16 cellular contexts compared by ENCODE assay signal in genomic region chr6:14824060-14824834, GRCh38.
A peak's percentile ranks its signal among the peaks of the same experiment; 100 is the strongest.
DNase-seq lines count a peak whose midpoint lies in the region; ATAC-seq and TF ChIP-seq lines count a peak whose summit lies in the region.
"Had no signal": no experiment of that assay in that cellular context is flagged by ENCODE, and none has a peak within 500 bp of the region (broad histone marks: within the 10 kb centered on the region; RNA-seq: fewer than 3 reads in every experiment).

No MANE protein-coding gene starts in this region.

- H3K9ac ChIP-seq in SK-N-MC (ENCODE audit: insufficient read length) = peak overlapping the region; percentile 5

- DNase-seq in Right ventricle myocardium inferior (ENCODE audit: missing footprints) (no peak), left ventricle myocardium inferior (no peak), SK-N-MC (ENCODE audit: low read depth, low spot score) (no peak), left colon (no peak), type B pancreatic cell (ENCODE audit: extremely low spot score, unreplicated experiment) (no peak), kidney tubule cell (ENCODE audit: low spot score) (no peak), testis (no peak)
- DNase-seq: activated naive CD4-positive, alpha-beta T cell; aorta; GOT3; mesenchymal stem cell; right cardiac atrium; SJCRH30; T-helper 9 cell had no signal

- peak overlapping the region; percentile 25 for H3K4me3 Mint-ChIP-seq in type B pancreatic cell

- H3K9me3 Mint-ChIP-seq in type B pancreatic cell = no peaks in the 10 kb centered on the region

- peaks cover 46% of the 10 kb centered on the region for H3K4me1 Mint-ChIP-seq in type B pancreatic cell (ENCODE audit: unreplicated experiment)

- H3K36me3 ChIP-seq in left ventricle myocardium inferior = no peaks in the 10 kb centered on the region
- H3K36me3 ChIP-seq in SK-N-MC (ENCODE audit: insufficient read depth, low read length) = no peaks in the 10 kb centered on the region
- no peaks in the 10 kb centered on the region for H3K36me3 ChIP-seq in testis (ENCODE audit: low read depth, missing control alignments)
- H3K36me3 ChIP-seq: SJCRH30 had no signal

- WGBS in testis, 2 donors = 81 to 85% methylated on average over 12 of the region's 12 CpGs

- H3K27ac ChIP-seq in left ventricle myocardium inferior (replicated peaks) (no peak overlapping the region), SK-N-MC (peak overlapping the region; percentile 74), testis (no peak overlapping the region)
- H3K27ac ChIP-seq: coronary artery, SJCRH30 had no signal

- no peak for TF ChIP-seq CTCF in left ventricle myocardium inferior (IDR thresholded peaks at IDR 0.05; ENCODE audit: borderline replicate concordance)
- TF ChIP-seq CTCF in type B pancreatic cell (conservative IDR thresholded peaks at IDR 0.05) = no peak
- TF ChIP-seq CTCF in testis (IDR thresholded peaks at IDR 0.05) = no peak

- peak overlapping the region; percentile 49 for H3K27ac Mint-ChIP-seq in type B pancreatic cell

- intact Hi-C loops in Right ventricle myocardium inferior (cut with DNase I) = no loop called here
- intact Hi-C loops in left ventricle myocardium inferior (cut with micrococcal nuclease) = no loop called here
- intact Hi-C loops in left colon (cut with DNase I, micrococcal nuclease) = no loop called here
- intact Hi-C loops in testis (cut with DNase I; ENCODE audit: low total_unique reads) = no loop called here

- H3K4me1 ChIP-seq in left ventricle myocardium inferior (peaks cover 13% of the 10 kb centered on the region), testis (no peaks in the 10 kb centered on the region)
- H3K4me1 ChIP-seq: SJCRH30 had no signal

- no peaks in the 10 kb centered on the region for H3K27me3 Mint-ChIP-seq in type B pancreatic cell

- ATAC-seq in Right ventricle myocardium inferior (peak; percentile 34), left colon (peak; percentile 17), HG03095 (IDR thresholded peaks at IDR 0.05; ENCODE audit: unreplicated experiment) (no peak)

- H3K36me3 Mint-ChIP-seq in type B pancreatic cell = no peaks in the 10 kb centered on the region

- H3K27me3 ChIP-seq in left ventricle myocardium inferior (ENCODE audit: low read depth) (no peaks in the 10 kb centered on the region), testis (no peaks in the 10 kb centered on the region)
- H3K27me3 ChIP-seq: SJCRH30 had no signal

- no peak for TF ChIP-seq POLR2A in testis (IDR thresholded peaks at IDR 0.05)

- H3K9me3 ChIP-seq in left ventricle myocardium inferior (replicated peaks) (no peaks in the 10 kb centered on the region), SK-N-MC (ENCODE audit: low read depth, low read length) (no peaks in the 10 kb centered on the region), testis (no peaks in the 10 kb centered on the region)
- H3K9me3 ChIP-seq: SJCRH30 had no signal

- H3K4me3 ChIP-seq in left ventricle myocardium inferior (no peak overlapping the region), SK-N-MC (peak overlapping the region; percentile 35; the same call in 1 of the 2 replicates), testis (no peak overlapping the region)
- H3K4me3 ChIP-seq: coronary artery, SJCRH30 had no signal
